ENCODE assay signal across 1 cellular context in genomic region chr15:98308117-98308516, GRCh38.
TF ChIP-seq lines count a peak whose summit lies in the region.

No MANE protein-coding gene starts in this region.

TF ChIP-seq in GM23338, 12 proteins besides CTCF, POLR2A, EP300 and RAD21 (continued from another document):
- no peak for TF ChIP-seq ZNF462 (CRISPR knock-in tag; IDR thresholded peaks at IDR 0.05)
